ENCODE assay signal across 10 cellular contexts in genomic region chr17:27553019-27553511, GRCh38.
DNase-seq lines count a peak whose midpoint lies in the region; ATAC-seq and TF ChIP-seq lines count a peak whose summit lies in the region.
"Had no signal": no experiment of that assay in that cellular context is flagged by ENCODE, and none has a peak within 500 bp of the region (broad histone marks: within the 10 kb centered on the region; RNA-seq: fewer than 3 reads in every experiment).

No MANE protein-coding gene starts in this region.

- H3K9me3 ChIP-seq in psoas muscle = no peaks in the 10 kb centered on the region

- intact Hi-C loops in psoas muscle (cut with DNase I) = loop anchor here in 1 of 2 donors (10.0 kb wide), 1 partner anchor 48 kb away; no protein-coding TSS in a partner anchor

- H3K27me3 ChIP-seq in psoas muscle (ENCODE audit: insufficient read depth in 3 of 3, low read length in 2 of 3) = no peaks in the 10 kb centered on the region

- ATAC-seq in psoas muscle = peak in 1 of 4 donors; percentile 20
- ATAC-seq in GM21515 (IDR thresholded peaks at IDR 0.05; ENCODE audit: unreplicated experiment) = no peak

- DNase-seq in Daoy (ENCODE audit: low read depth) = peak; percentile 64
- peak; percentile 60 to 82 for DNase-seq in NCI-H524 (lab: John Stamatoyannopoulos, UW)
- DNase-seq in fibroblast of mammary gland (ENCODE audit: low read depth) = peak; percentile 59
- DNase-seq in psoas muscle = peak in 1 of 2 donors; percentile 39
- no peak for DNase-seq in SW480 (ENCODE audit: low spot score)
- no peak for DNase-seq in NCI-H1694 treated with DMSO at 0.1 percent for 48 hours (lab: John Stamatoyannopoulos, UW)
- DNase-seq: activated CD8-positive, alpha-beta memory T cell treated with anti-CD3 and anti-CD28 coated beads, Interleukin-2, amount 50 U/mL, for 4 hours; anterior cingulate cortex; CD4-positive, alpha-beta T cell had no signal

- 84 to 90% (median 86%) methylated on average over 7 of the region's 7 CpGs for WGBS in psoas muscle, 3 donors

- TF ChIP-seq CTCF in fibroblast of mammary gland (conservative IDR thresholded peaks at IDR 0.05; ENCODE audit: control insufficient read depth, insufficient read depth, low read depth, low read length) (no peak), psoas muscle (IDR thresholded peaks at IDR 0.05) (no peak)

- H3K4me1 ChIP-seq in psoas muscle = peaks cover 24% of the 10 kb centered on the region

- H3K4me3 ChIP-seq in fibroblast of mammary gland (ENCODE audit: control insufficient read depth, low read depth, low read length) = no peak overlapping the region
- no peak overlapping the region for H3K4me3 ChIP-seq in psoas muscle

- H3K36me3 ChIP-seq in psoas muscle (ENCODE audit: insufficient read depth in 1 of 2, low read depth in 1 of 2) = no peaks in the 10 kb centered on the region

- peak overlapping the region; percentile 61 for H3K27ac ChIP-seq in psoas muscle

Comparison
In these comparisons a context has a peak if more than half of its experiments do, and no peak if none do; other contexts are left out.
1. DNase-seq: peak in Daoy (single experiment), NCI-H524 (2 of 2) and fibroblast of mammary gland (single experiment); none in SW480 (single experiment) and NCI-H1694 treated with DMSO at 0.1 percent for 48 hours (single experiment).